Comparison of ENCODE assay signal across 9 cellular contexts in genomic region chr10:118698421-118698820, GRCh38. TPM values are rescaled to one million over a fixed set of nuclear protein-coding genes. Genes with fewer than 3 reads are reported as not detected.
A peak's percentile ranks its signal among the peaks of the same experiment; 100 is the strongest.
DNase-seq lines count a peak whose midpoint lies in the region; ATAC-seq, FAIRE-seq and TF ChIP-seq lines count a peak whose summit lies in the region.
"Had no signal": no experiment of that assay in that cellular context is flagged by ENCODE, and none has a peak within 500 bp of the region (broad histone marks: within the 10 kb centered on the region; RNA-seq: fewer than 3 reads in every experiment).

No MANE protein-coding gene starts in this region.

- peaks cover 38% of the 10 kb centered on the region for H3K4me1 Mint-ChIP-seq in chondrocyte (ENCODE audit: low read depth)

- no peak overlapping the region for H3K4me3 Mint-ChIP-seq in chondrocyte (ENCODE audit: unreplicated experiment)

- TF ChIP-seq CTCF in GM20000 (IDR thresholded peaks at IDR 0.05; ENCODE audit: extremely low read depth, missing control alignments) = no peak
- no peak for TF ChIP-seq CTCF in chondrocyte (IDR thresholded peaks at IDR 0.05)
- TF ChIP-seq CTCF in D721Med (IDR thresholded peaks at IDR 0.05; ENCODE audit: insufficient read depth, missing control alignments) = no peak

- H3K9me3 Mint-ChIP-seq in chondrocyte (ENCODE audit: low read depth) = no peaks in the 10 kb centered on the region

- H3K27me3 Mint-ChIP-seq in chondrocyte (ENCODE audit: low read depth) = no peaks in the 10 kb centered on the region

- DNase-seq in AG08396 (ENCODE audit: low spot score) (peak; percentile 16), GM20000 (ENCODE audit: low spot score) (peak; percentile 21), chondrocyte (ENCODE audit: low spot score) (no peak), D721Med (ENCODE audit: insufficient read length, low spot score) (no peak), NCI-H1930 (lab: John Stamatoyannopoulos, UW) (no peak)
- peak; percentile 64 for DNase-seq in activated CD4-positive, CD25-positive, alpha-beta regulatory T cell treated with anti-CD3 and anti-CD28 coated beads, Interleukin-2, amount 50 U/mL, for 16 hours (ENCODE audit: low read depth, low spot score)
- DNase-seq in stimulated activated CD4-positive, alpha-beta T cell treated with anti-CD3 and anti-CD28 coated beads, Interleukin-15, amount 100 ng/mL, for 24 hours = peak; percentile 84

- H3K27ac Mint-ChIP-seq in chondrocyte (ENCODE audit: unreplicated experiment) = peak overlapping the region; percentile 30

- FAIRE-seq in D721Med (lab: Jason Lieb, UNC) = no peak
- FAIRE-seq: G401.6 had no signal

- peaks cover 4% of the 10 kb centered on the region for H3K36me3 Mint-ChIP-seq in chondrocyte (ENCODE audit: low read depth)

- peak; percentile 97 for ATAC-seq in HG03565 (IDR thresholded peaks at IDR 0.05; ENCODE audit: unreplicated experiment)

RNA-seq across cellular contexts. Expression of gene CACUL1, which starts 56.3 kb away (rescaled TPM):
- total RNA-seq in chondrocyte = 32.1 to 36.5 TPM (median 32.5 TPM) in 3 replicates

Comparison
In these comparisons a context has a peak if more than half of its experiments do, and no peak if none do; other contexts are left out.
1. DNase-seq: peak in AG08396 (single experiment), GM20000 (single experiment), activated CD4-positive, CD25-positive, alpha-beta regulatory T cell treated with anti-CD3 and anti-CD28 coated beads, Interleukin-2, amount 50 U/mL, for 16 hours (single experiment) and stimulated activated CD4-positive, alpha-beta T cell treated with anti-CD3 and anti-CD28 coated beads, Interleukin-15, amount 100 ng/mL, for 24 hours (single experiment); none in chondrocyte (single experiment), D721Med (single experiment) and NCI-H1930 (0 of 2).